Comparison of ENCODE assay signal across 17 cellular contexts in genomic region chr10:31709501-31709900, GRCh38.
DNase-seq lines count a peak whose midpoint lies in the region; ATAC-seq and TF ChIP-seq lines count a peak whose summit lies in the region.
"Had no signal": no experiment of that assay in that cellular context is flagged by ENCODE, and none has a peak within 500 bp of the region (broad histone marks: within the 10 kb centered on the region; RNA-seq: fewer than 3 reads in every experiment).

No MANE protein-coding gene starts in this region.

- no peak for TF ChIP-seq CTCF in left ventricle myocardium inferior (IDR thresholded peaks at IDR 0.05; ENCODE audit: borderline replicate concordance)
- no peak for TF ChIP-seq CTCF in esophagus muscularis mucosa (IDR thresholded peaks at IDR 0.05)
- TF ChIP-seq CTCF in osteocyte (IDR thresholded peaks at IDR 0.05), result no peak
- TF ChIP-seq CTCF in vagina (IDR thresholded peaks at IDR 0.05), result no peak
- no peak for TF ChIP-seq CTCF in mammary epithelial cell (conservative IDR thresholded peaks at IDR 0.05 in 1 of 2, IDR thresholded peaks at IDR 0.05 in 1 of 2; ENCODE audit: extremely low read depth in 1 of 2, insufficient read depth in 1 of 2, low read depth in 1 of 2, low read length in 2 of 2)

- H3K9me3 ChIP-seq in left ventricle myocardium inferior (replicated peaks) (peaks cover 41% of the 10 kb centered on the region), esophagus muscularis mucosa (peaks cover 0 to 28% (median 24%) of the 10 kb centered on the region in 4 donors), vagina (no peaks in the 10 kb centered on the region), mammary epithelial cell (replicated peaks; ENCODE audit: insufficient read depth, low read length) (peaks cover 8% of the 10 kb centered on the region)

- H3K9ac ChIP-seq in mammary epithelial cell (ENCODE audit: insufficient read depth, low read length), result no peak overlapping the region

- H3K79me2 ChIP-seq in mammary epithelial cell (ENCODE audit: insufficient read depth, low read length), result no peaks in the 10 kb centered on the region
- H3K79me2 ChIP-seq: hepatocyte had no signal

- H3K4me3 ChIP-seq in left ventricle myocardium inferior (no peak overlapping the region), esophagus muscularis mucosa (no peak overlapping the region), vagina (no peak overlapping the region), mammary epithelial cell (replicated peaks in 1 of 3; ENCODE audit: insufficient read depth in 1 of 3, low read depth in 2 of 3, low read length in 3 of 3) (no peak overlapping the region)
- H3K4me3 ChIP-seq: hepatocyte had no signal

- peaks cover 50% of the 10 kb centered on the region for H3K4me1 ChIP-seq in left ventricle myocardium inferior
- H3K4me1 ChIP-seq in esophagus muscularis mucosa, result peaks cover 38 to 47% (median 41%) of the 10 kb centered on the region in 4 donors
- H3K4me1 ChIP-seq in vagina, result peaks cover 37% of the 10 kb centered on the region
- no peaks in the 10 kb centered on the region for H3K4me1 ChIP-seq in mammary epithelial cell (ENCODE audit: insufficient read depth, low read length)

- H3K36me3 Mint-ChIP-seq in osteocyte (ENCODE audit: unreplicated experiment), result peaks cover 13% of the 10 kb centered on the region

- H3K27ac ChIP-seq in left ventricle myocardium inferior (replicated peaks), result peak overlapping the region; percentile 92
- peak overlapping the region; percentile 71 to 82 (median 74) for H3K27ac ChIP-seq in esophagus muscularis mucosa (replicated peaks in 1 of 4)
- peak overlapping the region; percentile 79 for H3K27ac ChIP-seq in vagina
- H3K27ac ChIP-seq in mammary epithelial cell (ENCODE audit: insufficient read depth, low read depth, low read length), result no peak overlapping the region
- H3K27ac ChIP-seq: hepatocyte had no signal

- dilution Hi-C loops in mammary epithelial cell (cut with HindIII; ENCODE audit: low sequenced_read_pairs), result no loop called here

- H3K27me3 Mint-ChIP-seq in osteocyte (ENCODE audit: unreplicated experiment), result no peaks in the 10 kb centered on the region
- H3K27me3 Mint-ChIP-seq: IgD-negative memory B cell, progenitor cell of endocrine pancreas had no signal

- CTCF ChIA-PET in mammary epithelial cell (lab: Charles Lee; ENCODE audit: low non-redundant PET), result no interaction called here

- H3K36me3 ChIP-seq in left ventricle myocardium inferior (no peaks in the 10 kb centered on the region), esophagus muscularis mucosa (no peaks in the 10 kb centered on the region), vagina (no peaks in the 10 kb centered on the region), mammary epithelial cell (ENCODE audit: insufficient read depth, low read length) (no peaks in the 10 kb centered on the region)

- DNase-seq in left ventricle myocardium inferior (no peak), left ventricle myocardium superior (no peak), esophagus muscularis mucosa (ENCODE audit: extremely low spot score) (no peak), osteocyte (ENCODE audit: extremely low spot score, unreplicated experiment) (peak; percentile 36), vagina (ENCODE audit: extremely low spot score in 2 of 2) (no peak), mammary epithelial cell (no peak), HuH-7 (ENCODE audit: low spot score) (no peak)
- DNase-seq: activated CD4-positive, CD25-positive, alpha-beta regulatory T cell treated with anti-CD3 and anti-CD28 coated beads, Interleukin-2, amount 50 U/mL, for 72 hours; activated CD8-positive, alpha-beta memory T cell treated with anti-CD3 and anti-CD28 coated beads for 24 hours; activated T-cell treated with anti-CD3 and anti-CD28 coated beads, Interleukin-2, amount 50 U/mL, for 72 hours; naive thymus-derived CD8-positive, alpha-beta T cell; NCI-H2171 had no signal

- no peak for TF ChIP-seq EP300 in esophagus muscularis mucosa (IDR thresholded peaks at IDR 0.05)

- H3K27ac Mint-ChIP-seq in osteocyte (ENCODE audit: unreplicated experiment), result no peak overlapping the region
- H3K27ac Mint-ChIP-seq: activated naive CD4-positive, alpha-beta T cell treated with anti-CD3 and anti-CD28 coated beads, Interleukin-2, amount 50 U/mL, for 72 hours; activated T-cell treated with anti-CD3 and anti-CD28 coated beads, Interleukin-2, amount 50 U/mL, for 72 hours; IgD-negative memory B cell; naive thymus-derived CD8-positive, alpha-beta T cell; progenitor cell of endocrine pancreas had no signal

- intact Hi-C loops in left ventricle myocardium inferior (cut with micrococcal nuclease) (loop anchor here (10.0 kb wide), 1 partner anchor 45 kb away; no protein-coding TSS in a partner anchor), left ventricle myocardium superior (cut with micrococcal nuclease) (no loop called here), esophagus muscularis mucosa (cut with DNase I) (loop anchor here (5.0 kb wide), 1 partner anchor 48 kb away; no protein-coding TSS in a partner anchor), vagina (cut with DNase I) (loop anchor here (5.0 kb wide), 1 partner anchor 48 kb away; no protein-coding TSS in a partner anchor), mammary epithelial cell (cut with micrococcal nuclease) (loop anchor here (1.0 to 10.0 kb wide), 4 partner anchors 99 to 955 kb away; no protein-coding TSS in a partner anchor)

- TF ChIP-seq POLR2A in esophagus muscularis mucosa (IDR thresholded peaks at IDR 0.05; ENCODE audit: low read depth) (no peak), vagina (IDR thresholded peaks at IDR 0.05) (no peak)

- H3K4me1 Mint-ChIP-seq in osteocyte (ENCODE audit: unreplicated experiment), result peaks cover 23% of the 10 kb centered on the region

- peaks cover 19% of the 10 kb centered on the region for H3K9me3 Mint-ChIP-seq in osteocyte (ENCODE audit: unreplicated experiment)

- ATAC-seq in left ventricle myocardium superior, result no peak
- ATAC-seq in GM18909 (IDR thresholded peaks at IDR 0.05; ENCODE audit: poor library complexity, unreplicated experiment), result no peak
- ATAC-seq: activated naive CD4-positive, alpha-beta T cell treated with anti-CD3 and anti-CD28 coated beads, Interleukin-2, amount 50 U/mL, for 72 hours; activated T-cell treated with anti-CD3 and anti-CD28 coated beads, Interleukin-2, amount 50 U/mL, for 72 hours; naive thymus-derived CD8-positive, alpha-beta T cell had no signal

- no TSS peak for BruUV-seq in mammary epithelial cell (replicated peaks; lab: Mats Ljungman, UMichigan)

- H2AFZ ChIP-seq in mammary epithelial cell (ENCODE audit: low read depth, low read length), result no peak overlapping the region
- H2AFZ ChIP-seq: hepatocyte had no signal

- no peak overlapping the region for H3K4me3 Mint-ChIP-seq in osteocyte (ENCODE audit: unreplicated experiment)
- H3K4me3 Mint-ChIP-seq: activated T-cell treated with anti-CD3 and anti-CD28 coated beads, Interleukin-2, amount 50 U/mL, for 72 hours; naive thymus-derived CD8-positive, alpha-beta T cell had no signal

- in situ Hi-C loops in mammary epithelial cell (cut with MboI; ENCODE audit: low sequenced_read_pairs in 2 of 2), result no loop called here

- no peak overlapping the region for H3K4me2 ChIP-seq in mammary epithelial cell (ENCODE audit: insufficient read depth, low read depth, low read length)
- H3K4me2 ChIP-seq: hepatocyte had no signal

- no peaks in the 10 kb centered on the region for H3K27me3 ChIP-seq in left ventricle myocardium inferior (ENCODE audit: low read depth)
- no peaks in the 10 kb centered on the region for H3K27me3 ChIP-seq in esophagus muscularis mucosa
- H3K27me3 ChIP-seq in vagina, result no peaks in the 10 kb centered on the region
- no peaks in the 10 kb centered on the region for H3K27me3 ChIP-seq in mammary epithelial cell (ENCODE audit: insufficient read depth, low read length)
- H3K27me3 ChIP-seq: hepatocyte had no signal

- H4K20me1 ChIP-seq in mammary epithelial cell (ENCODE audit: insufficient read depth, low read length), result no peaks in the 10 kb centered on the region
